Comparison of ENCODE assay signal across 8 cellular contexts in genomic region chr2:180937480-180937879, GRCh38.
DNase-seq lines count a peak whose midpoint lies in the region; ATAC-seq and TF ChIP-seq lines count a peak whose summit lies in the region.
"Not testable (repeated sequence)": the region's sequence is repeated elsewhere in the genome, so short reads cannot be mapped to it uniquely, and the experiment has no call there.

No MANE protein-coding gene starts in this region.

- not testable (repeated sequence) for H3K4me3 ChIP-seq in GM06990 (replicated peaks; ENCODE audit: low read depth, low read length)

- not testable (repeated sequence) for H3K36me3 ChIP-seq in GM06990 (ENCODE audit: control insufficient read depth, insufficient read depth, low read length)

- ATAC-seq in GM19043 (IDR thresholded peaks at IDR 0.05; ENCODE audit: low read depth, unreplicated experiment) (peak; percentile 69), GM21717 (IDR thresholded peaks at IDR 0.05; ENCODE audit: unreplicated experiment) (peak; percentile 85), HG03039 (IDR thresholded peaks at IDR 0.05; ENCODE audit: unreplicated experiment) (peak; percentile 66), HG03521 (IDR thresholded peaks at IDR 0.05; ENCODE audit: unreplicated experiment) (peak; percentile 72)

- DNase-seq in GM06990 (ENCODE audit: extremely low read depth, insufficient read length) (peak; percentile 15), SKM-1 treated with dmso at 0.1 percent for 144 hours (lab: John Stamatoyannopoulos, UW; ENCODE audit: unreplicated experiment) (peak; percentile 6)
- DNase-seq in activated effector memory CD4-positive, alpha-beta T cell treated with anti-CD3 and anti-CD28 coated beads, Interleukin-2, amount 50 U/mL, for 16 hours = peak; percentile 62
- DNase-seq in stimulated activated CD4-positive, alpha-beta T cell treated with anti-CD3 and anti-CD28 coated beads, Interleukin-1b, Interleukin-23, amount 100 ng/mL, for 4 hours (ENCODE audit: low read depth in 2 of 2) = peak; percentile 0 to 3

- TF ChIP-seq CTCF in GM06990 (IDR thresholded peaks at IDR 0.05; ENCODE audit: insufficient read depth, low read length, poor library complexity, severe bottlenecking) = not testable (repeated sequence)

- not testable (repeated sequence) for H3K27me3 ChIP-seq in GM06990 (replicated peaks; ENCODE audit: control insufficient read depth, insufficient read depth, low read length)

Comparison
In these comparisons a context has a peak if more than half of its experiments do, and no peak if none do; other contexts are left out.
1. DNase-seq: peak in every context shown above with its lines; median percentile 62 in activated effector memory CD4-positive, alpha-beta T cell treated with anti-CD3 and anti-CD28 coated beads, Interleukin-2, amount 50 U/mL, for 16 hours; 15 in GM06990; 6 in SKM-1 treated with dmso at 0.1 percent for 144 hours; 2 in stimulated activated CD4-positive, alpha-beta T cell treated with anti-CD3 and anti-CD28 coated beads, Interleukin-1b, Interleukin-23, amount 100 ng/mL, for 4 hours.